22 cellular contexts compared by ENCODE assay signal in genomic region chr1:116677474-116678062, GRCh38.
"Had no signal": no experiment of that assay in that cellular context is flagged by ENCODE, and none has a peak within 500 bp of the region (broad histone marks: within the 10 kb centered on the region; RNA-seq: fewer than 3 reads in every experiment).

No MANE protein-coding gene starts in this region.

- DNase-seq: central memory CD4-positive, alpha-beta T cell; effector memory CD4-positive, alpha-beta T cell; foreskin keratinocyte; head of caudate nucleus; left ventricle myocardium inferior; lower lobe of right lung; mesenchymal stem cell; naive B cell; nephron progenitor cell; psoas muscle; spleen; stimulated activated CD4-positive, alpha-beta T cell treated with anti-CD3 and anti-CD28 coated beads, Interleukin-15, amount 100 ng/mL, for 24 hours; stimulated activated CD4-positive, alpha-beta T cell treated with anti-CD3 and anti-CD28 coated beads, Interleukin-1b, Interleukin-23, amount 100 ng/mL, for 48 hours; stimulated activated CD4-positive, alpha-beta T cell treated with anti-CD3 and anti-CD28 coated beads, Interleukin-4, amount 100 ng/mL, for 24 hours; stimulated activated naive CD8-positive, alpha-beta T cell treated with anti-CD3 and anti-CD28 coated beads, Interleukin-15, amount 100 ng/mL, for 72 hours; testis; upper lobe of right lung had no signal

- H3K4me3 ChIP-seq: coronary artery, hepatocyte, left ventricle myocardium inferior, lower lobe of right lung, psoas muscle, spleen, testis, tibial nerve, upper lobe of right lung had no signal

- ATAC-seq: foreskin keratinocyte; lower lobe of right lung; psoas muscle; sciatic nerve; stimulated activated memory B cell treated with anti-CD40 and anti-IgM and Interleukin-4, amounts not matched to agents 10 μg/mL and 1 μg/mL and 100 μg/mL, for 72 hours; stimulated activated naive CD8-positive, alpha-beta T cell treated with anti-CD3 and anti-CD28 coated beads, Interleukin-15, amount 100 ng/mL, for 72 hours; upper lobe of right lung had no signal
